ENCODE assay signal across 8 cellular contexts in the genomic region with DNA sequence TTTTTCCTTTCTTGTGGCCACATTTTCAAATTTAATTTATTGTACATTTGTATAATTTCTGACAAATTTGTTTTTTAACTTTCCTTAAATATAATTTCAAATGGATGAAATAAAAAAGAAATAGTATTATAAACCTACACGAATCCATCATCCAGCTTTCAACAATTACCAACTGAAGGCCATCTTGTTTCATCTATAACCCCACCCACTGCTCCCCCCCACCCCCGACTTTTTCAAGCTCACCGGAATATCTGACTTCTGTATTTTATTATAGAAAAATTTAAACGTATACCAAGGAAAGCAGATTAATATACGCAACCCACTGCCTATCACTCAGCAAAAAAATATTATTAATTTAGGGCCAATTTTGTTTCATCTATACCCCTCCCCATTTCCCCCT. TPM values are rescaled to one million over a fixed set of nuclear protein-coding genes. Genes with fewer than 3 reads are reported as not detected.
DNase-seq lines count a peak whose midpoint lies in the region; ATAC-seq and TF ChIP-seq lines count a peak whose summit lies in the region.

No MANE protein-coding gene starts in this region.

- H3K27me3 Mint-ChIP-seq in activated B cell treated with CpG ODN at 0.5 μM for 24 hours: no peaks in the 10 kb centered on the region

- H3K9me3 ChIP-seq in right atrium auricular region (no peaks in the 10 kb centered on the region), aorta (ENCODE audit: control insufficient read depth, low read length) (no peaks in the 10 kb centered on the region)

- WGBS in aorta, 2 donors: 3 to 33% methylated on average over 5 of the region's 5 CpGs

- peak overlapping the region; percentile 63 for H3K27ac Mint-ChIP-seq in activated B cell treated with CpG ODN at 0.5 μM for 24 hours

- H3K4me3 ChIP-seq in right atrium auricular region (peak overlapping the region; percentile 52 to 56), aorta (ENCODE audit: low read length in 2 of 2) (peak overlapping the region; percentile 47 to 84)

- peak overlapping the region; percentile 80 for H3K4me3 Mint-ChIP-seq in activated B cell treated with CpG ODN at 0.5 μM for 24 hours

- DNase-seq in right atrium auricular region (ENCODE audit: low spot score) (no peak), left ventricle myocardium superior (no peak), activated B cell treated with CpG ODN at 0.5 μM for 24 hours (no peak), iris pigment epithelial cell (ENCODE audit: low read depth) (peak; percentile 15), aorta (no peak), cortex of kidney (lab: John Stamatoyannopoulos, UW) (no peak)
- no peak for DNase-seq in stimulated activated CD8-positive, alpha-beta memory T cell treated with anti-CD3 and anti-CD28 coated beads, Interleukin-4, amount 100 ng/mL, for 48 hours

- POLR2A ChIA-PET in activated B cell treated with CpG ODN at 0.5 μM for 24 hours (lab: Charles Lee): interaction anchor here (0.5 to 2.7 kb wide), 2 partner anchors 146 to 174 kb away, joined by 4 to 10 read pairs; partner anchors contain the start of gene RAB9B

- CTCF ChIA-PET in activated B cell treated with CpG ODN at 0.5 μM for 24 hours (lab: Charles Lee): interaction anchor here (1.8 kb wide), 1 partner anchor 152 kb away, joined by 5 read pairs; no protein-coding TSS in a partner anchor

- H3K27me3 ChIP-seq in right atrium auricular region (no peaks in the 10 kb centered on the region), aorta (ENCODE audit: control insufficient read depth in 1 of 2, insufficient read depth in 2 of 2, low read length in 1 of 2) (no peaks in the 10 kb centered on the region)

- H3K36me3 Mint-ChIP-seq in activated B cell treated with CpG ODN at 0.5 μM for 24 hours (ENCODE audit: low read depth): peaks cover 26% of the 10 kb centered on the region

- H3K27ac ChIP-seq in right atrium auricular region (peak overlapping the region; percentile 95 to 97), aorta (ENCODE audit: low read depth in 1 of 2, low read length in 2 of 2) (no peak overlapping the region)

- peaks cover 0 to 20% of the 10 kb centered on the region in 2 donors for H3K4me1 ChIP-seq in right atrium auricular region
- H3K4me1 ChIP-seq in aorta (ENCODE audit: control insufficient read depth in 1 of 2, insufficient read depth in 2 of 2, low read length in 2 of 2): no peaks in the 10 kb centered on the region

- ATAC-seq in left ventricle myocardium superior (no peak), activated B cell treated with CpG ODN at 0.5 μM for 24 hours (ENCODE audit: low read depth) (no peak), aorta (ENCODE audit: low FRiP score) (no peak), GM21390 (IDR thresholded peaks at IDR 0.05; ENCODE audit: unreplicated experiment) (no peak)

- H3K4me1 Mint-ChIP-seq in activated B cell treated with CpG ODN at 0.5 μM for 24 hours: peaks cover 4% of the 10 kb centered on the region

- H3K36me3 ChIP-seq in right atrium auricular region (peaks cover 19% of the 10 kb centered on the region), aorta (ENCODE audit: control insufficient read depth in 1 of 2, insufficient read depth in 2 of 2, low read length in 1 of 2) (peaks cover 0 to 2% of the 10 kb centered on the region in 2 donors)

- no peak for TF ChIP-seq CTCF in right atrium auricular region (IDR thresholded peaks at IDR 0.05)
- TF ChIP-seq CTCF in activated B cell treated with CpG ODN at 0.5 μM for 24 hours (IDR thresholded peaks at IDR 0.05): no peak

- intact Hi-C loops in left ventricle myocardium superior (cut with micrococcal nuclease) (no loop called here), activated B cell treated with CpG ODN at 0.5 μM for 24 hours (cut with micrococcal nuclease) (loop anchor here (5.0 to 10.0 kb wide), 2 partner anchors 78 to 371 kb away; partner anchors contain the start of genes BEX2 and TCEAL3), aorta (cut with DNase I) (loop anchor here in 1 of 2 donors (5.0 kb wide), 2 partner anchors 132 to 153 kb away; no protein-coding TSS in a partner anchor)

- no peaks in the 10 kb centered on the region for H3K9me3 Mint-ChIP-seq in activated B cell treated with CpG ODN at 0.5 μM for 24 hours

RNA-seq across cellular contexts. Expression of gene MORF4L2, which starts 1.1 kb away (rescaled TPM):
- total RNA-seq in right atrium auricular region (100 to 1,000 TPM; 193 to 198 TPM), left ventricle myocardium superior (164 TPM), activated B cell treated with CpG ODN at 0.5 μM for 24 hours (89.2 and 111 TPM in 2 replicates), aorta (100 to 1,000 TPM; 214 to 399 TPM)
- polyA plus RNA-seq in aorta: 100 to 1,000 TPM; 651 to 791 TPM

RNA-seq across cellular contexts. Expression of gene TMEM31, which starts 25.3 kb away (rescaled TPM):
- total RNA-seq in right atrium auricular region: not detected
- total RNA-seq in left ventricle myocardium superior: not detected
- total RNA-seq in activated B cell treated with CpG ODN at 0.5 μM for 24 hours: not detected in 2 replicates
- total RNA-seq in aorta: not detected
- not detected for polyA plus RNA-seq in aorta

RNA-seq across cellular contexts. Expression of gene TCEAL1, which starts 56.6 kb away (rescaled TPM):
- total RNA-seq in right atrium auricular region (10 to 100 TPM; 39.1 to 48.2 TPM), left ventricle myocardium superior (20.0 TPM), activated B cell treated with CpG ODN at 0.5 μM for 24 hours (10.4 TPM in 2 replicates), aorta (10 to 100 TPM; 37.0 to 73.9 TPM)
- polyA plus RNA-seq in aorta: 100 to 1,000 TPM; 219 to 258 TPM

Comparison
In these comparisons a context has a peak if more than half of its experiments do, and no peak if none do; other contexts are left out.
1. H3K27ac ChIP-seq: peak in right atrium auricular region (2 of 2); none in aorta (0 of 2).